Comparison of ENCODE assay signal across 9 cellular contexts in genomic region chr7:115740043-115740442, GRCh38.
"Had no signal": no experiment of that assay in that cellular context is flagged by ENCODE, and none has a peak within 500 bp of the region (broad histone marks: within the 10 kb centered on the region; RNA-seq: fewer than 3 reads in every experiment).

No MANE protein-coding gene starts in this region.

- H3K4me3 ChIP-seq: K562 had no signal

- H3K36me3 Mint-ChIP-seq: IgD-negative memory B cell had no signal

- FAIRE-seq: HepG2, HTR-8/SVneo, K562 had no signal

- DNase-seq: IMR-90, KBM-7, KG1 had no signal

- H3K4me1 Mint-ChIP-seq: IgD-negative memory B cell had no signal

- H3K27ac Mint-ChIP-seq: IgD-negative memory B cell had no signal

- H3K9me3 Mint-ChIP-seq: IgD-negative memory B cell had no signal

- H3K4me2 ChIP-seq: KMS-11 had no signal

- H3K4me3 Mint-ChIP-seq: IgD-negative memory B cell had no signal

- H3K27ac ChIP-seq: HL-60, KMS-11 had no signal

- H3K27me3 Mint-ChIP-seq: IgD-negative memory B cell had no signal

- ATAC-seq: HepG2, K562 had no signal
